In genomic region chr4:110516106-110516922, GRCh38 we compare ENCODE assay signal across 8 cellular contexts. TPM values are rescaled to one million over a fixed set of nuclear protein-coding genes. Genes with fewer than 3 reads are reported as not detected.
DNase-seq lines count a peak whose midpoint lies in the region; ATAC-seq, FAIRE-seq and TF ChIP-seq lines count a peak whose summit lies in the region.

No MANE protein-coding gene starts in this region.

- H3K9me3 ChIP-seq in KOPT-K1 (ENCODE audit: insufficient read depth, low read length, poor library complexity, severe bottlenecking) = no peaks in the 10 kb centered on the region
- no peaks in the 10 kb centered on the region for H3K9me3 ChIP-seq in heart left ventricle

- no peak for TF ChIP-seq POLR2A in heart left ventricle (IDR thresholded peaks at IDR 0.05)

- H3K4me1 Mint-ChIP-seq in activated naive CD8-positive, alpha-beta T cell (ENCODE audit: low read depth) = peaks cover 17% of the 10 kb centered on the region

- H3K27me3 Mint-ChIP-seq in activated naive CD8-positive, alpha-beta T cell = peaks cover 5% of the 10 kb centered on the region

- WGBS in heart left ventricle, 4 donors = 18 to 21% (median 20%) methylated on average over 8 of the region's 8 CpGs

- H3K4me3 Mint-ChIP-seq in activated naive CD8-positive, alpha-beta T cell = peak overlapping the region; percentile 90

- peak; percentile 57 to 81 (median 74) for TF ChIP-seq CTCF in heart left ventricle (IDR thresholded peaks at IDR 0.05)

- no peaks in the 10 kb centered on the region for H3K9me3 Mint-ChIP-seq in activated naive CD8-positive, alpha-beta T cell (ENCODE audit: low read depth)

- no peaks in the 10 kb centered on the region for H3K36me3 Mint-ChIP-seq in activated naive CD8-positive, alpha-beta T cell

- ATAC-seq in GM21619 (IDR thresholded peaks at IDR 0.05; ENCODE audit: unreplicated experiment) (peak; percentile 91), heart left ventricle (peak in 3 of 4 donors; percentile 81 to 89 (median 87))

- intact Hi-C loops in heart left ventricle (cut with DNase I) = loop anchor here in 9 of 10 donors (2.0 to 10.0 kb wide), 11 partner anchors 172 to 1518 kb away; partner anchors contain the start of gene ELOVL6 (in 3 of the 9)

- H3K27me3 ChIP-seq in heart left ventricle = no peaks in the 10 kb centered on the region
- H3K27me3 ChIP-seq in rectal smooth muscle tissue (ENCODE audit: control insufficient read depth, insufficient read depth, low read length) = no peaks in the 10 kb centered on the region

- H3K36me3 ChIP-seq in KOPT-K1 (ENCODE audit: insufficient read depth, low read length) (no peaks in the 10 kb centered on the region), heart left ventricle (peaks cover 0 to 5% (median 0%) of the 10 kb centered on the region in 9 donors), rectal smooth muscle tissue (ENCODE audit: control insufficient read depth, insufficient read depth, low read length) (no peaks in the 10 kb centered on the region)

- H3K27ac ChIP-seq in KOPT-K1 (ENCODE audit: low read depth, low read length, poor library complexity, severe bottlenecking) = peak overlapping the region; percentile 54
- H3K27ac ChIP-seq in heart left ventricle = peak overlapping the region in 2 of 12 donors; percentile 2 to 10
- no peak overlapping the region for H3K27ac ChIP-seq in rectal smooth muscle tissue (ENCODE audit: low read depth, low read length)

- peak; percentile 79 for FAIRE-seq in urothelium cell line (lab: Jason Lieb, UNC)

- H3K9ac ChIP-seq in rectal smooth muscle tissue (ENCODE audit: low read length) = no peak overlapping the region

- DNase-seq in EH (ENCODE audit: low read depth) = peak; percentile 58
- peak; percentile 63 for DNase-seq in SKM-1 (lab: John Stamatoyannopoulos, UW; ENCODE audit: unreplicated experiment)
- DNase-seq in heart left ventricle = peak in 4 of 5 donors; percentile 45 to 64 (median 56)
- DNase-seq in urothelium cell line (ENCODE audit: low spot score) = peak; percentile 72

- peak overlapping the region; percentile 82 for H3K27ac Mint-ChIP-seq in activated naive CD8-positive, alpha-beta T cell

- peaks cover 0 to 17% (median 0%) of the 10 kb centered on the region in 12 donors for H3K4me1 ChIP-seq in heart left ventricle
- no peaks in the 10 kb centered on the region for H3K4me1 ChIP-seq in rectal smooth muscle tissue (ENCODE audit: control insufficient read depth, insufficient read depth, low read length)

- H3K4me3 ChIP-seq in heart left ventricle (peak overlapping the region in 10 of 12 donors; percentile 35 to 62 (median 53)), rectal smooth muscle tissue (ENCODE audit: low read length) (peak overlapping the region; percentile 63)

RNA-seq across cellular contexts. Expression of gene ENPEP, which starts 40.4 kb away (rescaled TPM):
- total RNA-seq in heart left ventricle = 1 to 10 TPM; 1.3 to 9.3 (median 4.2) TPM
- 1 to 10 TPM; 1.3 to 4.4 TPM for polyA plus RNA-seq in heart left ventricle
